ENCODE assay signal across 8 cellular contexts in genomic region chr11:47257518-47258316, GRCh38. TPM values are rescaled to one million over a fixed set of nuclear protein-coding genes. Genes with fewer than 3 reads are reported as not detected.
DNase-seq lines count a peak whose midpoint lies in the region; ATAC-seq and TF ChIP-seq lines count a peak whose summit lies in the region.

NR1H3 (plus strand) TSS chr11:47257996; CDS start chr11:47259217, 1,221 bp downstream.

- H3K36me3 ChIP-seq in endodermal cell (ENCODE audit: control insufficient read depth, insufficient read depth, low read length) (no peaks in the 10 kb centered on the region), mesendoderm (ENCODE audit: control insufficient read depth, insufficient read depth, low read length) (no peaks in the 10 kb centered on the region), transverse colon (no peaks in the 10 kb centered on the region)

- intact Hi-C loops in transverse colon (cut with DNase I; ENCODE audit: low total_unique reads): no loop called here

- peak; percentile 41 for ATAC-seq in activated CD8-positive, alpha-beta memory T cell treated with anti-CD3 and anti-CD28 coated beads, Interleukin-2, amount 10 ng/mL, durations not matched to agents 7 days and 5 days
- ATAC-seq in HG02870 (IDR thresholded peaks at IDR 0.05; ENCODE audit: unreplicated experiment): no peak

- peaks cover 1% of the 10 kb centered on the region for H3K79me1 ChIP-seq in mesendoderm (ENCODE audit: low read length)

- H3K9ac ChIP-seq in endodermal cell (ENCODE audit: extremely low read depth, low read length, poor library complexity, severe bottlenecking) (peak within 1 kb of the TSS; percentile 15), mesendoderm (ENCODE audit: low read length) (peak within 1 kb of the TSS; percentile 73)

- no peaks in the 10 kb centered on the region for H3K27me3 Mint-ChIP-seq in activated CD8-positive, alpha-beta memory T cell treated with anti-CD3 and anti-CD28 coated beads, Interleukin-2, amount 10 ng/mL, durations not matched to agents 7 days and 5 days
- no peaks in the 10 kb centered on the region for H3K27me3 Mint-ChIP-seq in endodermal cell (ENCODE audit: insufficient read depth)

- 23 to 75% methylated on average over 1 to 15 of the region's 15 CpGs for WGBS in endodermal cell (ENCODE audit: insufficient coverage in 1 of 2, insufficient read length in 1 of 2), 2 experiments
- WGBS in mesendoderm (ENCODE audit: extremely low coverage, insufficient coverage, low lambda C conversion rate): no CpG with 5 or more reads among the region's 15 CpGs
- 12% methylated on average over 15 of the region's 15 CpGs; no CpG with 5 or more reads in 1 of the 2 donors for WGBS in transverse colon (ENCODE audit: low coverage in 1 of 2), 2 donors

- peaks cover 9% of the 10 kb centered on the region for H3K4me1 Mint-ChIP-seq in activated CD8-positive, alpha-beta memory T cell treated with anti-CD3 and anti-CD28 coated beads, Interleukin-2, amount 10 ng/mL, durations not matched to agents 7 days and 5 days
- peaks cover 24% of the 10 kb centered on the region for H3K4me1 Mint-ChIP-seq in endodermal cell

- no peaks in the 10 kb centered on the region for H3K4me1 ChIP-seq in endodermal cell (ENCODE audit: control insufficient read depth, insufficient read depth, low read length)
- H3K4me1 ChIP-seq in mesendoderm (ENCODE audit: control insufficient read depth, low read depth, low read length): peaks cover 5% of the 10 kb centered on the region
- H3K4me1 ChIP-seq in transverse colon: peaks cover 26 to 67% (median 54%) of the 10 kb centered on the region in 4 donors

- H2BK5ac ChIP-seq in mesendoderm (ENCODE audit: low read length): peak within 1 kb of the TSS; percentile 54

- no peak within 1 kb of the TSS for H2AK5ac ChIP-seq in mesendoderm (ENCODE audit: low read length)

- in situ Hi-C loops in transverse colon (cut with MboI; ENCODE audit: low pct_ligation_motif_present in 1 of 4, low pct_unique_long_range_greater_than_20kb in 1 of 4, low sequenced_read_pairs in 3 of 4): loop anchor here in 1 of 4 donors (5.0 kb wide), 1 partner anchor 80 kb away; the partner anchor contains the start of gene ARFGAP2

- H3K18ac ChIP-seq in mesendoderm (ENCODE audit: low read length): peak within 1 kb of the TSS; percentile 33

- no peaks in the 10 kb centered on the region for H3K9me3 ChIP-seq in endodermal cell (ENCODE audit: control insufficient read depth, low read length)
- no peaks in the 10 kb centered on the region for H3K9me3 ChIP-seq in transverse colon

- no peak within 1 kb of the TSS for H2BK15ac ChIP-seq in mesendoderm (replicated peaks; ENCODE audit: low read depth)

- H3K79me2 ChIP-seq in mesendoderm (ENCODE audit: control insufficient read depth, insufficient read depth, low read length): no peaks in the 10 kb centered on the region

- H3K23ac ChIP-seq in mesendoderm (ENCODE audit: low read length): no peak within 1 kb of the TSS

- peak; percentile 24 for TF ChIP-seq POLR2A in transverse colon (IDR thresholded peaks at IDR 0.05)

- peak within 1 kb of the TSS; percentile 39 for H3K4ac ChIP-seq in mesendoderm (ENCODE audit: low read depth, low read length)

- no peaks in the 10 kb centered on the region for H3K36me3 Mint-ChIP-seq in activated CD8-positive, alpha-beta memory T cell treated with anti-CD3 and anti-CD28 coated beads, Interleukin-2, amount 10 ng/mL, durations not matched to agents 7 days and 5 days
- H3K36me3 Mint-ChIP-seq in endodermal cell (ENCODE audit: low read depth): no peaks in the 10 kb centered on the region

- no peak within 1 kb of the TSS for H2BK120ac ChIP-seq in mesendoderm (ENCODE audit: low read depth, low read length)

- H4K5ac ChIP-seq in mesendoderm (ENCODE audit: low read length): no peak within 1 kb of the TSS

- H3K27ac ChIP-seq in endodermal cell (ENCODE audit: low read depth, low read length) (peak within 1 kb of the TSS; percentile 76), mesendoderm (ENCODE audit: low read depth, low read length) (peak within 1 kb of the TSS; percentile 58), transverse colon (peak within 1 kb of the TSS; percentile 73 to 88 (median 82))

- H3K56ac ChIP-seq in mesendoderm (ENCODE audit: low read length): peak within 1 kb of the TSS; percentile 88

- TF ChIP-seq CTCF in endodermal cell (conservative IDR thresholded peaks at IDR 0.05) (peak; percentile 76), transverse colon (IDR thresholded peaks at IDR 0.05) (peak; percentile 45 to 63 (median 60))

- no peak within 1 kb of the TSS for H3K4me3 Mint-ChIP-seq in activated CD8-positive, alpha-beta memory T cell treated with anti-CD3 and anti-CD28 coated beads, Interleukin-2, amount 10 ng/mL, durations not matched to agents 7 days and 5 days
- H3K4me3 Mint-ChIP-seq in endodermal cell: peak within 1 kb of the TSS; percentile 54

- H3K9me3 Mint-ChIP-seq in activated CD8-positive, alpha-beta memory T cell treated with anti-CD3 and anti-CD28 coated beads, Interleukin-2, amount 10 ng/mL, durations not matched to agents 7 days and 5 days (ENCODE audit: low read depth): no peaks in the 10 kb centered on the region
- no peaks in the 10 kb centered on the region for H3K9me3 Mint-ChIP-seq in endodermal cell

- peak within 1 kb of the TSS; percentile 55 for H3K4me2 ChIP-seq in mesendoderm (ENCODE audit: low read length)

- no peak within 1 kb of the TSS for H3K27ac Mint-ChIP-seq in activated CD8-positive, alpha-beta memory T cell treated with anti-CD3 and anti-CD28 coated beads, Interleukin-2, amount 10 ng/mL, durations not matched to agents 7 days and 5 days
- peak within 1 kb of the TSS; percentile 94 for H3K27ac Mint-ChIP-seq in endodermal cell

- H3K4me3 ChIP-seq in endodermal cell (ENCODE audit: low read length) (peak within 1 kb of the TSS; percentile 62), mesendoderm (ENCODE audit: low read length) (no peak within 1 kb of the TSS), transverse colon (peak within 1 kb of the TSS; percentile 11 to 41 (median 16))

- TF ChIP-seq EP300 in transverse colon (IDR thresholded peaks at IDR 0.05; ENCODE audit: low read depth): no peak

- H3K27me3 ChIP-seq in endodermal cell (ENCODE audit: control insufficient read depth, insufficient read depth, low read length, poor library complexity, severe bottlenecking) (no peaks in the 10 kb centered on the region), mesendoderm (ENCODE audit: insufficient read depth, low read length, poor library complexity) (no peaks in the 10 kb centered on the region), transverse colon (no peaks in the 10 kb centered on the region)

- no peak for DNase-seq in activated CD8-positive, alpha-beta memory T cell treated with anti-CD3 and anti-CD28 coated beads, Interleukin-2, amount 10 ng/mL, durations not matched to agents 7 days and 5 days
- DNase-seq in activated CD8-positive, alpha-beta memory T cell treated with anti-CD3 and anti-CD28 coated beads for 24 hours: no peak
- DNase-seq in SHP77 treated with DMSO at 0.1 percent for 48 hours (lab: John Stamatoyannopoulos, UW): peak; percentile 45
- peak; percentile 94 for DNase-seq in endodermal cell
- peak; percentile 91 for DNase-seq in mesendoderm
- DNase-seq in transverse colon: peak; percentile 82
- DNase-seq in NCI-H2029 treated with DMSO at 0.1 percent for 48 hours (lab: John Stamatoyannopoulos, UW): no peak

- CTCF ChIA-PET in activated CD8-positive, alpha-beta memory T cell treated with anti-CD3 and anti-CD28 coated beads, Interleukin-2, amount 10 ng/mL, durations not matched to agents 7 days and 5 days (lab: Charles Lee): interaction anchor here (0.6 to 4.2 kb wide), 13 partner anchors 10 to 416 kb away, joined by 3 to 41 read pairs (median 6); partner anchors contain the start of genes ACP2, ARFGAP2 and DDB2

- peak within 1 kb of the TSS; percentile 16 for H4K8ac ChIP-seq in mesendoderm (ENCODE audit: low read depth, low read length)

RNA-seq across cellular contexts. Expression of gene NR1H3, which starts in this region (rescaled TPM):
- 10 to 100 TPM in 1 of 2 experiments, 1 to 10 TPM in 1; 7.5 to 10.2 TPM for total RNA-seq in activated CD8-positive, alpha-beta memory T cell treated with anti-CD3 and anti-CD28 coated beads, Interleukin-2, amount 10 ng/mL, durations not matched to agents 7 days and 5 days
- total RNA-seq in endodermal cell (10 to 100 TPM; 29.4 to 34.6 TPM), transverse colon (100 to 1,000 TPM in 3 of 4 donors, 10 to 100 TPM in 1; 28.7 to 124 (median 113) TPM)
- polyA plus RNA-seq in endodermal cell (2013, experiment 1 of 2): 19.1 TPM
- 17.6 TPM for polyA plus RNA-seq in endodermal cell (2013, experiment 2 of 2)
- 9.3 TPM for polyA plus RNA-seq in mesendoderm (2013, experiment 1 of 2)
- 9.5 TPM for polyA plus RNA-seq in mesendoderm (2013, experiment 2 of 2)

Comparison
In these comparisons a context has a peak if more than half of its experiments do, and no peak if none do; other contexts are left out.
1. DNase-seq: peak in SHP77 treated with DMSO at 0.1 percent for 48 hours (single experiment), endodermal cell (single experiment), mesendoderm (single experiment) and transverse colon (single experiment); none in activated CD8-positive, alpha-beta memory T cell treated with anti-CD3 and anti-CD28 coated beads, Interleukin-2, amount 10 ng/mL, durations not matched to agents 7 days and 5 days (single experiment), activated CD8-positive, alpha-beta memory T cell treated with anti-CD3 and anti-CD28 coated beads for 24 hours (single experiment) and NCI-H2029 treated with DMSO at 0.1 percent for 48 hours (single experiment).
2. Peak in every context shown above with its lines, with median percentiles within 50 percentile points of each other: H3K27ac ChIP-seq.